In the genomic region with DNA sequence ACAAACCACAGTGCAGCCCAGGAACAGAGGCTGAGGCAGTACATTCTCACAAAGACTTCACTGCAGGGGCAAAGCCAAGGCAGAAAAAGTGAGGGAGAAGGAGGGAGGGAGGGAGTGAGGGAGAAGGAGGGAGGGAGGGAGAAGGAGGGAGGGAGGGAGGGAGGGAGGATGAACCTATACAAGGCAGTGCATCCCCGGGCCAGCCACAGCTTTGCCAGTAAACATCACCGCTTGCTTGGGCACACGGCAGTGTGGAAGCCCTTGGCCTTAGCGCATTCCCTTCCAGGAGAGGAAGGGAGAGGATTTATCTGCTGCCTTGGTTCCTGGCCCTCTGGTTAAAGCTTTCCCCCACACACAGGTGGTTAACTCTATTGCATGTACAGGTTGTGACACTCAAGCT, we compare ENCODE assay signal across 21 cellular contexts.
A peak's percentile ranks its signal among the peaks of the same experiment; 100 is the strongest.
DNase-seq lines count a peak whose midpoint lies in the region; ATAC-seq, FAIRE-seq and TF ChIP-seq lines count a peak whose summit lies in the region.
"Had no signal": no experiment of that assay in that cellular context is flagged by ENCODE, and none has a peak within 500 bp of the region (broad histone marks: within the 10 kb centered on the region; RNA-seq: fewer than 3 reads in every experiment).

No MANE protein-coding gene starts in this region.

- H3K4me1 ChIP-seq in HepG2 (ENCODE audit: insufficient read depth, low read length) (no peaks in the 10 kb centered on the region), right lobe of liver (peaks cover 0 to 20% (median 3%) of the 10 kb centered on the region in 4 donors), mucosa of descending colon (ENCODE audit: low read depth) (no peaks in the 10 kb centered on the region)
- H3K4me1 ChIP-seq: A549; BLaER1 treated with 17β-estradiol and CSF1 and Interleukin-3, amounts not matched to agents 10 nM and 100 nM; Caco-2 had no signal

- TF ChIP-seq POLR2A in HepG2 (IDR thresholded peaks at IDR 0.05; ENCODE audit: insufficient read depth in 1 of 2, low read depth in 2 of 2, low read length in 2 of 2): no peak
- TF ChIP-seq POLR2A in right lobe of liver (IDR thresholded peaks at IDR 0.05): no peak

- TF ChIP-seq RAD21 in HepG2 (CRISPR knock-in tag; IDR thresholded peaks at IDR 0.05): no peak

- 20% methylated on average over 4 of the region's 4 CpGs for WGBS in HepG2 (ENCODE audit: low lambda C conversion rate)
- 87% methylated on average over 3 of the region's 4 CpGs for WGBS in right lobe of liver (ENCODE audit: insufficient coverage, low coverage, low lambda C conversion rate, missing lambda C conversion rate)

- DNase-seq in HepG2 (ENCODE audit: low spot score): no peak
- DNase-seq in right lobe of liver: no peak
- peak; percentile 26 for DNase-seq in islet precursor cell
- no peak for DNase-seq in SIG-M5 treated with dmso at 0.1 percent for 504 hours (lab: John Stamatoyannopoulos, UW; ENCODE audit: unreplicated experiment)
- DNase-seq in mucosa of descending colon: no peak
- DNase-seq: AML-193; Caco-2; Calu3; CD4-positive, alpha-beta T cell; CD8-positive, alpha-beta T cell; DMS79 treated with DMSO at 0.1 percent for 48 hours; EL; GDM1 had no signal

- H4K20me1 ChIP-seq in HepG2 (ENCODE audit: insufficient read depth, low read length): no peaks in the 10 kb centered on the region
- H4K20me1 ChIP-seq: BLaER1 treated with 17β-estradiol and CSF1 and Interleukin-3, amounts not matched to agents 10 nM and 100 nM had no signal

- H3K9ac ChIP-seq in HepG2 (ENCODE audit: insufficient read depth, low read depth, low read length): no peak overlapping the region
- H3K9ac ChIP-seq: BLaER1 treated with 17β-estradiol and CSF1 and Interleukin-3, amounts not matched to agents 10 nM and 100 nM had no signal

- ATAC-seq in HepG2 (no peak), right lobe of liver (no peak), mucosa of descending colon (no peak)
- ATAC-seq: A549; CD8-positive, alpha-beta T cell; GM12878 had no signal

- H3K36me3 ChIP-seq in HepG2 (replicated peaks in 1 of 2; ENCODE audit: control insufficient read depth in 1 of 2, insufficient read depth in 2 of 2, low read length in 2 of 2) (no peaks in the 10 kb centered on the region), right lobe of liver (no peaks in the 10 kb centered on the region), mucosa of descending colon (ENCODE audit: low read depth) (no peaks in the 10 kb centered on the region)
- H3K36me3 ChIP-seq: BLaER1 treated with 17β-estradiol and CSF1 and Interleukin-3, amounts not matched to agents 10 nM and 100 nM had no signal

- BruUV-seq in HepG2 (replicated peaks; lab: Mats Ljungman, UMichigan): no TSS peak

- H3K4me3 ChIP-seq in HepG2 (replicated peaks in 1 of 3; ENCODE audit: insufficient read depth in 1 of 3, low read depth in 2 of 3, low read length in 3 of 3) (no peak overlapping the region), right lobe of liver (no peak overlapping the region), mucosa of descending colon (no peak overlapping the region)
- H3K4me3 ChIP-seq: A549; BLaER1 treated with 17β-estradiol and CSF1 and Interleukin-3, amounts not matched to agents 10 nM and 100 nM; GM12878 had no signal

- intact Hi-C loops in HepG2 (cut with micrococcal nuclease; ENCODE audit: unreplicated experiment) (no loop called here), right lobe of liver (cut with DNase I) (no loop called here), mucosa of descending colon (cut with DNase I, micrococcal nuclease) (no loop called here)

- FAIRE-seq in HepG2 (lab: Jason Lieb, UNC): no peak
- FAIRE-seq: A549, D721Med, GM12878, GM12892, GM18507 had no signal

- POLR2A ChIA-PET in HepG2 (lab: Yijun Ruan, JAX): no interaction called here

- no peaks in the 10 kb centered on the region for H3K27me3 ChIP-seq in HepG2 (ENCODE audit: control insufficient read depth in 1 of 2, insufficient read depth in 2 of 2, low read length in 2 of 2)
- H3K27me3 ChIP-seq in right lobe of liver: no peaks in the 10 kb centered on the region
- H3K27me3 ChIP-seq: BLaER1 treated with 17β-estradiol and CSF1 and Interleukin-3, amounts not matched to agents 10 nM and 100 nM had no signal

- in situ Hi-C loops in HepG2 (cut with HindIII; ENCODE audit: extremely low pct_ligation_motif_present, low pct_unique_long_range_greater_than_20kb): no loop called here

- H3K27ac ChIP-seq in HepG2 (ENCODE audit: extremely low read length, insufficient read depth, low read length): no peak overlapping the region
- no peak overlapping the region for H3K27ac ChIP-seq in right lobe of liver
- H3K27ac ChIP-seq: 22Rv1; A549; BLaER1 treated with 17β-estradiol and CSF1 and Interleukin-3, amounts not matched to agents 10 nM and 100 nM; C4-2B had no signal

- H3K9me3 ChIP-seq in HepG2 (ENCODE audit: low read length) (peaks cover 12% of the 10 kb centered on the region), right lobe of liver (no peaks in the 10 kb centered on the region), mucosa of descending colon (no peaks in the 10 kb centered on the region)
- H3K9me3 ChIP-seq: A549; BLaER1 treated with 17β-estradiol and CSF1 and Interleukin-3, amounts not matched to agents 10 nM and 100 nM; Caco-2 had no signal

- H2AFZ ChIP-seq in HepG2 (ENCODE audit: low read length): no peak overlapping the region

- TF ChIP-seq CTCF in HepG2 (CRISPR knock-in tag; IDR thresholded peaks at IDR 0.05): no peak
- TF ChIP-seq CTCF in right lobe of liver (IDR thresholded peaks at IDR 0.05): no peak
- no peak for TF ChIP-seq CTCF in mucosa of descending colon (IDR thresholded peaks at IDR 0.05)

- no peak for TF ChIP-seq EP300 in HepG2 (IDR thresholded peaks at IDR 0.05; ENCODE audit: low read depth in 2 of 2, low read length in 2 of 2)
- no peak for TF ChIP-seq EP300 in HepG2 (CRISPR knock-in tag; IDR thresholded peaks at IDR 0.05; ENCODE audit: borderline replicate concordance)

- no peak overlapping the region for H3K4me2 ChIP-seq in HepG2 (ENCODE audit: low read depth, low read length)
- H3K4me2 ChIP-seq: A549; BLaER1 treated with 17β-estradiol and CSF1 and Interleukin-3, amounts not matched to agents 10 nM and 100 nM had no signal

- no peaks in the 10 kb centered on the region for H3K79me2 ChIP-seq in HepG2 (ENCODE audit: insufficient read depth, low read length)

- CTCF ChIA-PET in HepG2 (lab: Yijun Ruan, JAX; ENCODE audit: low intra/inter-chr PET ratio, low total read pairs): no interaction called here

TF ChIP-seq in HepG2, 621 proteins besides CTCF, POLR2A, EP300 and RAD21:
- 0 out of 2 replicates have a peak, but pooled peaks have one; percentile 57 for TF ChIP-seq PCBP1 (IDR thresholded peaks at IDR 0.05; ENCODE audit: borderline replicate concordance, low read depth, low read length)
- TF ChIP-seq ZFP62 (CRISPR knock-in tag; IDR thresholded peaks at IDR 0.05): no peak
- peak; percentile 85 for TF ChIP-seq HNRNPK (IDR thresholded peaks at IDR 0.05; ENCODE audit: low read depth, low read length, poor library complexity, severe bottlenecking)
- TF ChIP-seq NFRKB (IDR thresholded peaks at IDR 0.05): no peak
TF ChIP-seq in HepG2: peak in this region for 2.
